Comparison of ENCODE assay signal across 15 cellular contexts in the genomic region with DNA sequence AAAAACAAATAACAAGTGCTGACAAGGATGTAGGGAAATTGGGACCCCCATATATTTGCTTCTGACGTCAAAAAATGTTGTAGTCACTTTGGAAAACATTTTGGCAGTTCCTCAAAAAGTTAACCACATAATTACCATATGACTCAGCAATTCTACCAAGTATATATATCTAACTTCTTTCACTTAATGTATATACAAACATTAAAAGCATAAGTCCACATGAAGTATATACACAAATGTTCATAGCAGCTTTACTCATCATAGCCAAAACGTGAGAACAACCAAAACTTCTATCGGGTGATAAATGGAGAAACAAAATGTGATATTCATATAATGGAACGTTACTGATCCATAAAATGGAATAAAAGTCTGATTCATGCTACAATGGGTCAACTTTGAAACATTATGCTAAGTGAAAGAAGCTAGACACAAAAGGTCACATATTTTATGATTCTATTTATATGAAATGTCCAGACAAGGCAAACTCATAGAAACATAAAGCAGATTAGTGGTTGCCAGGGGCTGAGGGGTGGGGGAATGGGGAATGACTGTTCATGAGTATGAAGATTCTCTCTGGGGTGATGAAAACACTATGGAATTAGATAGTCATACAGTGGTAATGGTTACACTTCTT. TPM values are rescaled to one million over a fixed set of nuclear protein-coding genes. Genes with fewer than 3 reads are reported as not detected.
DNase-seq lines count a peak whose midpoint lies in the region; ATAC-seq and TF ChIP-seq lines count a peak whose summit lies in the region.
"Had no signal": no experiment of that assay in that cellular context is flagged by ENCODE, and none has a peak within 500 bp of the region (broad histone marks: within the 10 kb centered on the region; RNA-seq: fewer than 3 reads in every experiment).

No MANE protein-coding gene starts in this region.

- TF ChIP-seq CTCF in AG09309 (IDR thresholded peaks at IDR 0.05; ENCODE audit: control insufficient read depth, insufficient read depth, low read depth, low read length, missing control alignments) (no peak), foreskin keratinocyte (conservative IDR thresholded peaks at IDR 0.05) (no peak)

- DNase-seq in AG09309 (ENCODE audit: low read depth): peak; percentile 52
- peak; percentile 76 for DNase-seq in M059J (ENCODE audit: low read depth)
- peak; percentile 82 for DNase-seq in amniotic epithelial cell (ENCODE audit: low read depth)
- peak; percentile 46 to 79 for DNase-seq in foreskin keratinocyte
- DNase-seq in COLO829 (ENCODE audit: low spot score): no peak
- DNase-seq in activated T-cell treated with anti-CD3 and anti-CD28 coated beads, Interleukin-2, amount 50 U/mL, for 48 hours: no peak
- DNase-seq: anterior cingulate cortex; NCI-H1048; NCI-H446 treated with DMSO at 0.1 percent for 48 hours; stimulated activated CD4-positive, alpha-beta T cell treated with anti-CD3 and anti-CD28 coated beads, Interleukin-2, amount 100 ng/mL, for 24 hours; WERI-Rb-1 had no signal

- peaks cover 13% of the 10 kb centered on the region for H3K4me1 ChIP-seq in foreskin keratinocyte
- H3K4me1 ChIP-seq: parathyroid adenoma had no signal

- no peaks in the 10 kb centered on the region for H3K27me3 ChIP-seq in foreskin keratinocyte

- H3K27ac ChIP-seq in foreskin keratinocyte: peak overlapping the region; percentile 47
- H3K27ac ChIP-seq: parathyroid adenoma, WERI-Rb-1 had no signal

- no peak overlapping the region for H3K4me3 ChIP-seq in AG09309 (ENCODE audit: control insufficient read depth, low read depth, low read length)

- peak; percentile 74 for ATAC-seq in foreskin keratinocyte
- ATAC-seq in GM21390 (IDR thresholded peaks at IDR 0.05; ENCODE audit: unreplicated experiment): no peak
- ATAC-seq in HG02798 (IDR thresholded peaks at IDR 0.05; ENCODE audit: poor library complexity, unreplicated experiment): no peak
- ATAC-seq: stimulated activated memory B cell treated with anti-CD40 and anti-IgM and Interleukin-4, amounts not matched to agents 10 μg/mL and 1 μg/mL and 100 μg/mL, for 72 hours had no signal

RNA-seq across cellular contexts. Expression of a gene that starts 48.7 kb away (rescaled TPM):
- 53.6 and 83.2 TPM in 2 replicates for total RNA-seq in M059J (2014; rRNA removed; shearing (Covaris generic))
- 90.2 and 92.3 TPM in 2 replicates for total RNA-seq in foreskin keratinocyte
- polyA plus RNA-seq in foreskin keratinocyte: 5.8 and 8.4 TPM in 2 replicates

Comparison
In these comparisons a context has a peak if more than half of its experiments do, and no peak if none do; other contexts are left out.
1. DNase-seq: peak in AG09309 (single experiment), M059J (single experiment), amniotic epithelial cell (single experiment) and foreskin keratinocyte (2 of 2); none in COLO829 (single experiment) and activated T-cell treated with anti-CD3 and anti-CD28 coated beads, Interleukin-2, amount 50 U/mL, for 48 hours (0 of 2).